In genomic region chr12:123269395-123269892, GRCh38 we compare ENCODE assay signal across 8 cellular contexts. TPM values are rescaled to one million over a fixed set of nuclear protein-coding genes. Genes with fewer than 3 reads are reported as not detected.
A peak's percentile ranks its signal among the peaks of the same experiment; 100 is the strongest.
DNase-seq lines count a peak whose midpoint lies in the region; ATAC-seq and TF ChIP-seq lines count a peak whose summit lies in the region.

No MANE protein-coding gene starts in this region.

- CTCF ChIA-PET in HCT116 (lab: Charles Lee), result no interaction called here

- intact Hi-C loops in HCT116 (cut with micrococcal nuclease), result no loop called here

- no peak overlapping the region; the same call in 1 of the 2 replicates for H3K9ac ChIP-seq in HCT116 (ENCODE audit: low read length)

- no TSS peak for BruUV-seq in HCT116 (replicated peaks; lab: Mats Ljungman, UMichigan)

- no peak overlapping the region for H3K4me3 ChIP-seq in HCT116 (replicated peaks in 1 of 2; ENCODE audit: low read depth in 1 of 2, low read length in 2 of 2)
- H3K4me3 ChIP-seq in WI38 (ENCODE audit: low read depth, low read length), result peak overlapping the region; percentile 82

- H2AFZ ChIP-seq in HCT116 (ENCODE audit: low read depth, low read length, poor library complexity, severe bottlenecking), result no peak overlapping the region

- no peak for TF ChIP-seq CTCF in C4-2B (conservative IDR thresholded peaks at IDR 0.05)
- no peak for TF ChIP-seq CTCF in HCT116 (IDR thresholded peaks at IDR 0.05 in 2 of 3, conservative IDR thresholded peaks at IDR 0.05 in 1 of 3; ENCODE audit: borderline replicate concordance in 1 of 3, insufficient read depth in 1 of 3, low read depth in 2 of 3, low read length in 2 of 3)
- TF ChIP-seq CTCF in WI38 (IDR thresholded peaks at IDR 0.05; ENCODE audit: low read depth, low read length), result no peak

- peaks cover 53% of the 10 kb centered on the region for H3K79me2 ChIP-seq in HCT116 (ENCODE audit: insufficient read depth, low read length)

- RAD21 ChIA-PET in HCT116 (lab: Charles Lee; ENCODE audit: low non-redundant PET in 1 of 2, low total read pairs in 2 of 2, uncharacterized antibody in 2 of 2, unreplicated experiment in 2 of 2), result no interaction called here

- H3K9me3 ChIP-seq in HCT116 (ENCODE audit: control insufficient read depth in 1 of 2, insufficient read depth in 1 of 2, low read depth in 1 of 2, low read length in 2 of 2), result no peaks in the 10 kb centered on the region

- DNase-seq in HCT116 (ENCODE audit: low read depth, low spot score), result no peak
- peak; percentile 95 for DNase-seq in ecto neural progenitor cell (ENCODE audit: low spot score)
- DNase-seq in left lobe of liver (ENCODE audit: low spot score), result no peak
- peak; percentile 51 for DNase-seq in stimulated activated CD4-positive, alpha-beta T cell treated with anti-CD3 and anti-CD28 coated beads, Interleukin-1b, Interleukin-23, amount 100 ng/mL, for 48 hours
- DNase-seq in DMS53 treated with DMSO at 0.1 percent for 48 hours (lab: John Stamatoyannopoulos, UW; ENCODE audit: unreplicated experiment), result no peak
- no peak for DNase-seq in SKM-1 treated with dmso at 0.1 percent for 144 hours (lab: John Stamatoyannopoulos, UW; ENCODE audit: unreplicated experiment)

- no peaks in the 10 kb centered on the region for H3K9me2 ChIP-seq in HCT116 (ENCODE audit: insufficient read depth)

- H3K4me1 ChIP-seq in HCT116 (ENCODE audit: control insufficient read depth in 1 of 2, insufficient read depth in 2 of 2, low read length in 2 of 2), result peaks cover 6 to 19% of the 10 kb centered on the region in 2 experiments; a peak in 3 of 4 replicates

- H3K4me2 ChIP-seq in HCT116 (ENCODE audit: low read length), result peak overlapping the region; percentile 79

- TF ChIP-seq POLR2A in HCT116 (IDR thresholded peaks at IDR 0.05; ENCODE audit: borderline replicate concordance, extremely low read depth, insufficient read depth, insufficient read length), result no peak

- ATAC-seq in HCT116 (no peak), left lobe of liver (peak; percentile 13)

- no peaks in the 10 kb centered on the region for H3K27me3 ChIP-seq in HCT116 (ENCODE audit: insufficient read depth, low read length)

- H3K27ac ChIP-seq in C4-2B (peak overlapping the region; percentile 88), HCT116 (ENCODE audit: low read depth, low read length) (no peak overlapping the region)

- H4K20me1 ChIP-seq in HCT116 (ENCODE audit: insufficient read depth), result no peaks in the 10 kb centered on the region

- no peak for TF ChIP-seq RAD21 in HCT116 (IDR thresholded peaks at IDR 0.05; ENCODE audit: low read depth)

- POLR2A ChIA-PET in HCT116 (lab: Charles Lee), result no interaction called here

- peaks cover 3 to 12% of the 10 kb centered on the region in 2 experiments; a peak in 3 of 4 replicates for H3K36me3 ChIP-seq in HCT116 (ENCODE audit: control insufficient read depth in 1 of 2, insufficient read depth in 2 of 2, low read length in 2 of 2)

TF ChIP-seq in HCT116, 20 proteins besides CTCF, POLR2A, EP300 and RAD21:
- TF ChIP-seq ZFX (IDR thresholded peaks at IDR 0.05) (no peak), ATF3 (IDR thresholded peaks at IDR 0.05) (no peak), FOSL1 (IDR thresholded peaks at IDR 0.05; ENCODE audit: low read depth) (no peak), MAX (IDR thresholded peaks at IDR 0.05) (no peak)

RNA-seq across cellular contexts. Expression of gene CDK2AP1, which starts 2.2 kb away (rescaled TPM):
- total RNA-seq in HCT116 (2021; ENCODE audit: unreplicated experiment) (151 TPM), left lobe of liver (31.3 TPM)
- 100 and 104 TPM in 2 replicates for polyA plus RNA-seq in HCT116 (2012)

RNA-seq across cellular contexts. Expression of gene MTRFR, which starts 36.2 kb away (rescaled TPM):
- total RNA-seq in HCT116 (2021; ENCODE audit: unreplicated experiment) (27.0 TPM), left lobe of liver (7.4 TPM)
- polyA plus RNA-seq in HCT116 (2012), result 17.0 and 22.8 TPM in 2 replicates

RNA-seq across cellular contexts. Expression of gene MPHOSPH9, which starts 36.5 kb away (rescaled TPM):
- total RNA-seq in HCT116 (2021; ENCODE audit: unreplicated experiment) (44.9 TPM), left lobe of liver (22.2 TPM)
- polyA plus RNA-seq in HCT116 (2012), result 13.1 and 19.0 TPM in 2 replicates

Comparison
In these comparisons a context has a peak if more than half of its experiments do, and no peak if none do; other contexts are left out.
1. DNase-seq: peak in ecto neural progenitor cell (single experiment) and stimulated activated CD4-positive, alpha-beta T cell treated with anti-CD3 and anti-CD28 coated beads, Interleukin-1b, Interleukin-23, amount 100 ng/mL, for 48 hours (single experiment); none in HCT116 (single experiment), left lobe of liver (single experiment), DMS53 treated with DMSO at 0.1 percent for 48 hours (single experiment) and SKM-1 treated with dmso at 0.1 percent for 144 hours (single experiment).